ENCODE assay signal across 8 cellular contexts in genomic region chr10:8055420-8056349, GRCh38. TPM values are rescaled to one million over a fixed set of nuclear protein-coding genes. Genes with fewer than 3 reads are reported as not detected.
DNase-seq lines count a peak whose midpoint lies in the region; ATAC-seq and TF ChIP-seq lines count a peak whose summit lies in the region.

No MANE protein-coding gene starts in this region.

- DNase-seq in activated CD4-positive, alpha-beta T cell treated with anti-CD3 and anti-CD28 coated beads for 36 hours: peak; percentile 65
- no peak for DNase-seq in activated CD4-positive, alpha-beta T cell treated with anti-CD3 and anti-CD28 coated beads, Interleukin-2, amount 50 U/mL, for 4 hours
- DNase-seq in activated naive CD8-positive, alpha-beta T cell treated with anti-CD3 and anti-CD28 coated beads, Interleukin-2, amount 50 U/mL, for 24 hours: peak; percentile 49
- peak in 1 of 2 donors; percentile 84 for DNase-seq in lower leg skin (ENCODE audit: low spot score in 2 of 2)
- DNase-seq in NOMO-1 (lab: John Stamatoyannopoulos, UW; ENCODE audit: unreplicated experiment in 2 of 2): no peak
- no peak for DNase-seq in HPDE6-E6E7 (ENCODE audit: extremely low spot score)
- DNase-seq in NCI-H146 treated with DMSO at 0.1 percent for 48 hours (lab: John Stamatoyannopoulos, UW; ENCODE audit: unreplicated experiment): no peak

- H3K4me1 ChIP-seq in thymus (ENCODE audit: control insufficient read depth, insufficient read depth, low read length): peaks cover 48% of the 10 kb centered on the region

- no peaks in the 10 kb centered on the region for H3K9me3 Mint-ChIP-seq in activated CD4-positive, alpha-beta T cell treated with anti-CD3 and anti-CD28 coated beads for 36 hours (ENCODE audit: low read depth)
- H3K9me3 Mint-ChIP-seq in activated naive CD8-positive, alpha-beta T cell treated with anti-CD3 and anti-CD28 coated beads, Interleukin-2, amount 50 U/mL, for 24 hours: no peaks in the 10 kb centered on the region

- POLR2A ChIA-PET in activated CD4-positive, alpha-beta T cell treated with anti-CD3 and anti-CD28 coated beads for 36 hours (lab: Charles Lee): no interaction called here

- peaks cover 51% of the 10 kb centered on the region for H3K4me1 Mint-ChIP-seq in activated CD4-positive, alpha-beta T cell treated with anti-CD3 and anti-CD28 coated beads for 36 hours
- peaks cover 61% of the 10 kb centered on the region for H3K4me1 Mint-ChIP-seq in activated naive CD8-positive, alpha-beta T cell treated with anti-CD3 and anti-CD28 coated beads, Interleukin-2, amount 50 U/mL, for 24 hours

- H3K9me3 ChIP-seq in thymus (ENCODE audit: control insufficient read depth): no peaks in the 10 kb centered on the region

- peak overlapping the region; percentile 96 for H3K4me3 Mint-ChIP-seq in activated CD4-positive, alpha-beta T cell treated with anti-CD3 and anti-CD28 coated beads for 36 hours
- peak overlapping the region; percentile 88 for H3K4me3 Mint-ChIP-seq in activated naive CD8-positive, alpha-beta T cell treated with anti-CD3 and anti-CD28 coated beads, Interleukin-2, amount 50 U/mL, for 24 hours

- TF ChIP-seq POLR2A in lower leg skin (IDR thresholded peaks at IDR 0.05): no peak

- H3K27me3 Mint-ChIP-seq in activated CD4-positive, alpha-beta T cell treated with anti-CD3 and anti-CD28 coated beads for 36 hours: peaks cover 13% of the 10 kb centered on the region
- H3K27me3 Mint-ChIP-seq in activated naive CD8-positive, alpha-beta T cell treated with anti-CD3 and anti-CD28 coated beads, Interleukin-2, amount 50 U/mL, for 24 hours: peaks cover 19% of the 10 kb centered on the region

- peak overlapping the region; percentile 92 for H3K27ac Mint-ChIP-seq in activated CD4-positive, alpha-beta T cell treated with anti-CD3 and anti-CD28 coated beads for 36 hours
- peak overlapping the region; percentile 96 for H3K27ac Mint-ChIP-seq in activated naive CD8-positive, alpha-beta T cell treated with anti-CD3 and anti-CD28 coated beads, Interleukin-2, amount 50 U/mL, for 24 hours

- peaks cover 46% of the 10 kb centered on the region for H3K36me3 Mint-ChIP-seq in activated CD4-positive, alpha-beta T cell treated with anti-CD3 and anti-CD28 coated beads for 36 hours (ENCODE audit: low read depth)
- peaks cover 40% of the 10 kb centered on the region for H3K36me3 Mint-ChIP-seq in activated naive CD8-positive, alpha-beta T cell treated with anti-CD3 and anti-CD28 coated beads, Interleukin-2, amount 50 U/mL, for 24 hours (ENCODE audit: low read depth)

- peaks cover 26% of the 10 kb centered on the region for H3K27me3 ChIP-seq in thymus (ENCODE audit: control insufficient read depth, insufficient read depth)

- CTCF ChIA-PET in activated CD4-positive, alpha-beta T cell treated with anti-CD3 and anti-CD28 coated beads for 36 hours (lab: Charles Lee): no interaction called here

- H3K27ac ChIP-seq in thymus (ENCODE audit: low read depth): peak overlapping the region; percentile 88

- H3K36me3 ChIP-seq in thymus (ENCODE audit: control insufficient read depth, insufficient read depth): peaks cover 14% of the 10 kb centered on the region

- ATAC-seq in activated CD4-positive, alpha-beta T cell treated with anti-CD3 and anti-CD28 coated beads for 36 hours: no peak
- no peak for ATAC-seq in activated naive CD8-positive, alpha-beta T cell treated with anti-CD3 and anti-CD28 coated beads, Interleukin-2, amount 50 U/mL, for 24 hours

- no peak for TF ChIP-seq CTCF in lower leg skin (IDR thresholded peaks at IDR 0.05)

- peak overlapping the region; percentile 18 for H3K4me3 ChIP-seq in lower leg skin (ENCODE audit: low read depth, poor library complexity, severe bottlenecking)
- peak overlapping the region; percentile 97 for H3K4me3 ChIP-seq in thymus (ENCODE audit: low read length)

- 6 to 14% methylated on average over 73 to 78 of the region's 85 CpGs for WGBS in lower leg skin, 2 donors
- 2% methylated on average over 85 of the region's 85 CpGs for WGBS in thymus

- intact Hi-C loops in activated CD4-positive, alpha-beta T cell treated with anti-CD3 and anti-CD28 coated beads for 36 hours (cut with DNase I, micrococcal nuclease): loop anchor here (1.0 to 10.0 kb wide), 10 partner anchors 10 to 1239 kb away; no protein-coding TSS in a partner anchor
- intact Hi-C loops in lower leg skin (cut with DNase I; ENCODE audit: low total_unique reads): loop anchor here (5.0 to 10.0 kb wide), 2 partner anchors 537 to 819 kb away; no protein-coding TSS in a partner anchor

RNA-seq across cellular contexts. Expression of gene GATA3, which starts 1.2 kb away (rescaled TPM):
- 10 to 100 TPM; 23.5 to 30.2 TPM for total RNA-seq in activated CD4-positive, alpha-beta T cell treated with anti-CD3 and anti-CD28 coated beads for 36 hours
- total RNA-seq in lower leg skin: 100 to 1,000 TPM; 110 to 303 (median 163) TPM
- polyA plus RNA-seq in thymus: 17.5 TPM

Comparison
In these comparisons a context has a peak if more than half of its experiments do, and no peak if none do; other contexts are left out.
1. DNase-seq: peak in activated CD4-positive, alpha-beta T cell treated with anti-CD3 and anti-CD28 coated beads for 36 hours (single experiment) and activated naive CD8-positive, alpha-beta T cell treated with anti-CD3 and anti-CD28 coated beads, Interleukin-2, amount 50 U/mL, for 24 hours (single experiment); none in activated CD4-positive, alpha-beta T cell treated with anti-CD3 and anti-CD28 coated beads, Interleukin-2, amount 50 U/mL, for 4 hours (0 of 2), NOMO-1 (0 of 2), HPDE6-E6E7 (single experiment) and NCI-H146 treated with DMSO at 0.1 percent for 48 hours (single experiment).